Comparison of ENCODE assay signal across 9 cellular contexts in the genomic region with DNA sequence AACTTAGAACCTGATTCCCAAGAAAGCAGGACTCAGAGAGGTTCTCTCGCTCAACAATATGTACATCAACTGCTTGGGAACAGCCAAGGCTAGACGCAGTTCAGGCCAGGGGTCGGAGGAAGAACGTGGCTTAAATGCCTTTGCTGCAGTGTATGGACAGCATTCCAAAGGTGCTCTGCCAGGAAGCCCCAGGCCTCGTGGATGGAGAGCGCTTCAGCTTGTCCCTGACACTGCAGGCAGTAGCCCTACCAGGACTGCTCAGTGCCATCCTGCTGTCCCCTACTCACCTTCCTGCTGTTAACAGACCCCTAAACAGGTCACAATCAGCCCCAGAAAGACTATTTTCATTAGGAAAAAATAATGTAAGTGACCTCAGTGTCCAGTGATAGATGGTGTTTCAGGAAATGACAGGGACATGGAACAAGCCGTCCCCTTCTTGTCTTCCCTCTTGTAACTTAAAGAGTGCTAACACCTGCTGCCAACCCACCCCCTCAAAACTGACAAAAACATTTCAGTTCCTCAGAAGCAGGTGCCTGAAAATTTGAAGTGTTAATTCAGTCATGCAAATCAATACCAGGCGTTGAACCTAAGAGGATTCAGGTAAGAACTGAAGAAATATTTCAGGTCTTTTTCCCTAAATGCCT. TPM values are rescaled to one million over a fixed set of nuclear protein-coding genes. Genes with fewer than 3 reads are reported as not detected.
DNase-seq lines count a peak whose midpoint lies in the region; ATAC-seq and TF ChIP-seq lines count a peak whose summit lies in the region.
"Had no signal": no experiment of that assay in that cellular context is flagged by ENCODE, and none has a peak within 500 bp of the region (broad histone marks: within the 10 kb centered on the region; RNA-seq: fewer than 3 reads in every experiment).

No MANE protein-coding gene starts in this region.

- ATAC-seq in GM18519 (IDR thresholded peaks at IDR 0.05; ENCODE audit: low FRiP score, unreplicated experiment) (peak; percentile 27), GM21723 (IDR thresholded peaks at IDR 0.05; ENCODE audit: unreplicated experiment) (peak; percentile 52), HG03521 (IDR thresholded peaks at IDR 0.05; ENCODE audit: unreplicated experiment) (peak; percentile 43), naive B cell (ENCODE audit: low read depth in 2 of 2) (peak; percentile 85), mucosa of descending colon (no peak)

- H3K4me3 ChIP-seq in mucosa of descending colon, result no peak overlapping the region
- H3K4me3 ChIP-seq: psoas muscle had no signal

- DNase-seq in naive B cell, result peak; percentile 68
- no peak for DNase-seq in SW480 (ENCODE audit: low spot score)
- no peak for DNase-seq in NOMO-1 (lab: John Stamatoyannopoulos, UW; ENCODE audit: unreplicated experiment in 2 of 2)
- no peak for DNase-seq in mucosa of descending colon
- no peak for DNase-seq in anterior cingulate cortex (lab: John Stamatoyannopoulos, UW)
- DNase-seq: psoas muscle had no signal

- no peaks in the 10 kb centered on the region for H3K9me3 ChIP-seq in mucosa of descending colon
- H3K9me3 ChIP-seq: psoas muscle had no signal

- TF ChIP-seq CTCF in mucosa of descending colon (IDR thresholded peaks at IDR 0.05), result no peak

- H3K9me3 Mint-ChIP-seq in naive B cell, result peaks cover 0 to 15% (median 4%) of the 10 kb centered on the region in 7 donors

- H3K27ac Mint-ChIP-seq in naive B cell, result peak overlapping the region in 2 of 6 donors; percentile 96 to 98

- H3K27me3 Mint-ChIP-seq in naive B cell, result no peaks in the 10 kb centered on the region

- H3K36me3 ChIP-seq in mucosa of descending colon (ENCODE audit: low read depth), result no peaks in the 10 kb centered on the region

- peaks cover 17% of the 10 kb centered on the region for H3K4me1 ChIP-seq in mucosa of descending colon (ENCODE audit: low read depth)

- H3K4me3 Mint-ChIP-seq in naive B cell, result peak overlapping the region; percentile 11 to 84 (median 72)

- H3K4me1 Mint-ChIP-seq in naive B cell, result peaks cover 0 to 56% (median 16%) of the 10 kb centered on the region in 3 donors

- intact Hi-C loops in mucosa of descending colon (cut with DNase I, micrococcal nuclease), result no loop called here

- H3K36me3 Mint-ChIP-seq in naive B cell, result peaks cover 0 to 16% of the 10 kb centered on the region in 2 donors

RNA-seq across cellular contexts. Expression of a gene that starts 16.5 kb away (rescaled TPM):
- polyA plus RNA-seq in naive B cell (ENCODE audit: low read depth in 6 of 6), result 10 to 100 TPM in 5 of 6 donors, 1 to 10 TPM in 1; 8.0 to 26.6 (median 19.5) TPM
- 10 to 100 TPM; 15.8 to 54.3 (median 40.6) TPM for total RNA-seq in mucosa of descending colon
